ENCODE assay signal across 9 cellular contexts in the genomic region with DNA sequence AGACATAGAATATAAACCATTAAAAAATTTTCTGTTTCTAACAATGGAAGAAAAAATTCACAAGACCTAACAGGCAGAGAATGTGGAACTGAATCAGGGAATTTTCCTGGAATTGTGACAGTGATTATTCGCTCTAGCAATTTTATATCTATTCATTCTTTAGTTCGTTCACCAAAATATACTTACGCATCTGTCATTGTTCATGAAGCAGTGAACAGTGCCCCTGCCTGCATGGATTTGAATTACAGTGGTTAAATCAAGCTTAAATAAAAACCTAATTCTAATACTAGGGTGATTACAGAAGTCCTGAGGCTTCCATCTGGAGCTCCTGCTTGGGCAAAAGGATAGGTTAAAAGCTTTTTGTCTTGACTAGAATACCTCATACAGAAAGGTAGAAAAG. TPM values are rescaled to one million over a fixed set of nuclear protein-coding genes. Genes with fewer than 3 reads are reported as not detected.
A peak's percentile ranks its signal among the peaks of the same experiment; 100 is the strongest.
DNase-seq lines count a peak whose midpoint lies in the region; ATAC-seq, FAIRE-seq and TF ChIP-seq lines count a peak whose summit lies in the region.
"Had no signal": no experiment of that assay in that cellular context is flagged by ENCODE, and none has a peak within 500 bp of the region (broad histone marks: within the 10 kb centered on the region; RNA-seq: fewer than 3 reads in every experiment).

No MANE protein-coding gene starts in this region.

- H3K27me3 Mint-ChIP-seq in endodermal cell (ENCODE audit: insufficient read depth), result no peaks in the 10 kb centered on the region

- intact Hi-C loops in ovary (cut with DNase I), result loop anchor here in 2 of 4 donors (5.0 to 10.0 kb wide), 2 partner anchors 112 to 129 kb away; no protein-coding TSS in a partner anchor

- no peak for FAIRE-seq in GM12892 (lab: Jason Lieb, UNC)

- WGBS in endodermal cell (ENCODE audit: insufficient coverage in 1 of 2, insufficient read length in 1 of 2), 2 experiments, result 90 to 95% methylated on average over 3 of the region's 3 CpGs
- WGBS in ovary, 3 donors, result 74 to 81% (median 78%) methylated on average over 3 of the region's 3 CpGs

- no peaks in the 10 kb centered on the region for H3K27me3 ChIP-seq in endodermal cell (ENCODE audit: control insufficient read depth, insufficient read depth, low read length, poor library complexity, severe bottlenecking)
- H3K27me3 ChIP-seq in ovary, result no peaks in the 10 kb centered on the region

- no peak for DNase-seq in GM12864 (ENCODE audit: low read depth)
- peak; percentile 14 for DNase-seq in NCI-H82 treated with DMSO at 0.1 percent for 48 hours (lab: John Stamatoyannopoulos, UW; ENCODE audit: unreplicated experiment)
- DNase-seq in endodermal cell, result peak; percentile 61
- DNase-seq in ovary, result no peak
- DNase-seq in stimulated activated CD4-positive, alpha-beta T cell treated with anti-CD3 and anti-CD28 coated beads, Interleukin-4, amount 100 ng/mL, for 24 hours, result no peak
- no peak for DNase-seq in GDM1 (lab: John Stamatoyannopoulos, UW)
- no peak for DNase-seq in GM12892 (ENCODE audit: insufficient read length)

- H3K4me3 ChIP-seq in GM12864 (ENCODE audit: low read depth, low read length), result no peak overlapping the region
- no peak overlapping the region for H3K4me3 ChIP-seq in endodermal cell (ENCODE audit: low read length)
- H3K4me3 ChIP-seq in ovary, result no peak overlapping the region

- H3K4me3 Mint-ChIP-seq in endodermal cell, result no peak overlapping the region

- no peaks in the 10 kb centered on the region for H3K36me3 Mint-ChIP-seq in endodermal cell (ENCODE audit: low read depth)

- ATAC-seq in esophagus mucosa, result no peak

- H3K27ac ChIP-seq in endodermal cell (ENCODE audit: low read depth, low read length) (no peak overlapping the region), ovary (no peak overlapping the region)

- no peaks in the 10 kb centered on the region for H3K9me3 ChIP-seq in endodermal cell (ENCODE audit: control insufficient read depth, low read length)
- H3K9me3 ChIP-seq in ovary, result no peaks in the 10 kb centered on the region

- H3K9ac ChIP-seq in endodermal cell (ENCODE audit: extremely low read depth, low read length, poor library complexity, severe bottlenecking), result no peak overlapping the region

- TF ChIP-seq POLR2A in ovary (IDR thresholded peaks at IDR 0.05) (no peak), GM12892 (IDR thresholded peaks at IDR 0.05; ENCODE audit: low read depth, low read length) (no peak)

- H3K4me1 Mint-ChIP-seq in endodermal cell, result peaks cover 8% of the 10 kb centered on the region

- H3K9me3 Mint-ChIP-seq in endodermal cell, result no peaks in the 10 kb centered on the region

- H3K27ac Mint-ChIP-seq in endodermal cell, result no peak overlapping the region

- TF ChIP-seq EP300 in ovary (IDR thresholded peaks at IDR 0.05), result no peak

- H3K36me3 ChIP-seq in endodermal cell (ENCODE audit: control insufficient read depth, insufficient read depth, low read length) (no peaks in the 10 kb centered on the region), ovary (no peaks in the 10 kb centered on the region)

- no peaks in the 10 kb centered on the region for H3K4me1 ChIP-seq in endodermal cell (ENCODE audit: control insufficient read depth, insufficient read depth, low read length)
- peaks cover 6% of the 10 kb centered on the region for H3K4me1 ChIP-seq in ovary (ENCODE audit: insufficient read depth)

- peak; percentile 48 for TF ChIP-seq CTCF in GM12864 (IDR thresholded peaks at IDR 0.05; ENCODE audit: low read depth, low read length, missing control alignments)
- peak; percentile 76 for TF ChIP-seq CTCF in endodermal cell (conservative IDR thresholded peaks at IDR 0.05)
- peak in 2 of 3 donors; percentile 16 to 29 for TF ChIP-seq CTCF in ovary (IDR thresholded peaks at IDR 0.05)

RNA-seq across cellular contexts. Expression of a gene that starts 48.6 kb away (rescaled TPM):
- not detected for total RNA-seq in endodermal cell
- 2.5 TPM for polyA plus RNA-seq in endodermal cell (2013, experiment 1 of 2)
- 3.1 TPM for polyA plus RNA-seq in endodermal cell (2013, experiment 2 of 2)
- total RNA-seq in ovary, result 100 to 1,000 TPM in 4 of 7 donors, 10 to 100 TPM in 3; 84.4 to 218 (median 110) TPM
- 10 to 100 TPM; 69.2 to 78.0 TPM for polyA plus RNA-seq in ovary
- 0.72 TPM for total RNA-seq in esophagus mucosa
- polyA plus RNA-seq in GM12892 (2012; ENCODE audit: missing spikeins), result 0.23 TPM
- total RNA-seq: T-helper 1 cell treated with Interleukin-12 subunit alpha and Interleukin-12 subunit beta and Interleukin-4 antibody, amounts not matched to agents 30 ng/mL and 1 ng/mL, for 36 hours had no signal

Comparison
In these comparisons a context has a peak if more than half of its experiments do, and no peak if none do; other contexts are left out.
1. DNase-seq: peak in NCI-H82 treated with DMSO at 0.1 percent for 48 hours (single experiment) and endodermal cell (single experiment); none in GM12864 (single experiment), ovary (0 of 5), stimulated activated CD4-positive, alpha-beta T cell treated with anti-CD3 and anti-CD28 coated beads, Interleukin-4, amount 100 ng/mL, for 24 hours (single experiment), GDM1 (single experiment) and GM12892 (single experiment).
2. CTCF ChIP-seq: peak in every context shown above with its lines; median percentile 76 in endodermal cell; 48 in GM12864; 22 in ovary.
3. RNA of a gene that starts 48.6 kb away (total RNA-seq): 84.4 to 218 TPM in ovary; 0.72 TPM in esophagus mucosa (single experiment) and not detected in endodermal cell; every median in the first group is over 10 times any median in the second.